ENCODE assay signal across 18 cellular contexts in the genomic region with DNA sequence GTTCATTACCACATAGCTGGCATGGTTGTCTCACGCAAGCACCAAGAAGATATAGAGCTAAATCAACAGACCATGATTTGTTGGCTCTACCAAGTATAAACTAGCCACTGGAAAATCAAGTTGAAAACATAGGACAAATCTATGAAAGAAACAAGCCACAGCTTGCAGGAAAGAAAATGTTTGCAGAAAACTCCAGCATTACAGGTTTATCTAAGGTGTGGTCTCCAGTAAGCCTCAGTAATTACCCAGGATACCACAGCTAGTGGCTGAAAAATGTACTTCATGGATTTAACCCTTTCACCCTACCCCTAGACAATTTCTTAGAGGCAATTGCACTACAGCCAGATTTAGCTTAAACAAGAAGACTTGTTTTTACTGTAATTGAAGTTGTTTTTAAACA.
"Had no signal": no experiment of that assay in that cellular context is flagged by ENCODE, and none has a peak within 500 bp of the region (broad histone marks: within the 10 kb centered on the region; RNA-seq: fewer than 3 reads in every experiment).

No MANE protein-coding gene starts in this region.

- H3K36me3 Mint-ChIP-seq: activated CD8-positive, alpha-beta memory T cell treated with anti-CD3 and anti-CD28 coated beads, Interleukin-2, amount 10 ng/mL, durations not matched to agents 7 days and 5 days; brain; naive thymus-derived CD8-positive, alpha-beta T cell had no signal

- H3K36me3 ChIP-seq: colonic mucosa, neutrophil had no signal

- H3K27me3 Mint-ChIP-seq: activated CD4-positive, alpha-beta memory T cell treated with anti-CD3 and anti-CD28 coated beads, Interleukin-2, amount 10 ng/mL, durations not matched to agents 7 days and 5 days; activated CD8-positive, alpha-beta memory T cell treated with anti-CD3 and anti-CD28 coated beads, Interleukin-2, amount 10 ng/mL, durations not matched to agents 7 days and 5 days; activated T-helper 17 cell treated with anti-CD3 and anti-CD28 coated beads, Interleukin-2, amount 50 U/mL, for 72 hours; brain; central memory CD8-positive, alpha-beta T cell had no signal

- H3K27ac ChIP-seq: colonic mucosa, neutrophil, parathyroid adenoma had no signal

- DNase-seq: activated CD4-positive, alpha-beta memory T cell treated with anti-CD3 and anti-CD28 coated beads, Interleukin-2, amount 10 ng/mL, durations not matched to agents 7 days and 5 days; activated CD4-positive, alpha-beta T cell treated with anti-CD3 and anti-CD28 coated beads for 48 hours; activated CD4-positive, CD25-positive, alpha-beta regulatory T cell; activated CD8-positive, alpha-beta memory T cell treated with anti-CD3 and anti-CD28 coated beads, Interleukin-2, amount 10 ng/mL, durations not matched to agents 7 days and 5 days; activated naive CD4-positive, alpha-beta T cell treated with Interleukin-2 at 50 U/mL for 16 hours; colonic mucosa; endodermal cell; left cardiac atrium; mesendoderm; naive thymus-derived CD8-positive, alpha-beta T cell; stimulated activated CD8-positive, alpha-beta memory T cell treated with anti-CD3 and anti-CD28 coated beads, Interleukin-4, amount 100 ng/mL, for 48 hours; stimulated activated naive CD4-positive, alpha-beta T cell; T-helper 9 cell had no signal

- ATAC-seq: activated CD8-positive, alpha-beta memory T cell treated with anti-CD3 and anti-CD28 coated beads, Interleukin-2, amount 10 ng/mL, durations not matched to agents 7 days and 5 days; activated T-helper 17 cell treated with anti-CD3 and anti-CD28 coated beads, Interleukin-2, amount 50 U/mL, for 72 hours; left cardiac atrium; naive thymus-derived CD8-positive, alpha-beta T cell had no signal

- H3K9me3 Mint-ChIP-seq: activated CD4-positive, alpha-beta memory T cell treated with anti-CD3 and anti-CD28 coated beads, Interleukin-2, amount 10 ng/mL, durations not matched to agents 7 days and 5 days; endodermal cell had no signal

- H3K4me3 ChIP-seq: colonic mucosa had no signal

- H3K79me2 ChIP-seq: parathyroid adenoma had no signal

- H3K4me1 Mint-ChIP-seq: activated CD4-positive, alpha-beta memory T cell treated with anti-CD3 and anti-CD28 coated beads, Interleukin-2, amount 10 ng/mL, durations not matched to agents 7 days and 5 days; activated CD8-positive, alpha-beta memory T cell treated with anti-CD3 and anti-CD28 coated beads, Interleukin-2, amount 10 ng/mL, durations not matched to agents 7 days and 5 days; activated T-helper 17 cell treated with anti-CD3 and anti-CD28 coated beads, Interleukin-2, amount 50 U/mL, for 72 hours; brain; central memory CD8-positive, alpha-beta T cell; endodermal cell; naive thymus-derived CD8-positive, alpha-beta T cell had no signal

- H2AFZ ChIP-seq: parathyroid adenoma had no signal

- H3K27me3 ChIP-seq: colonic mucosa, neutrophil had no signal

- H3K27ac Mint-ChIP-seq: activated CD4-positive, alpha-beta memory T cell treated with anti-CD3 and anti-CD28 coated beads, Interleukin-2, amount 10 ng/mL, durations not matched to agents 7 days and 5 days; activated CD8-positive, alpha-beta memory T cell treated with anti-CD3 and anti-CD28 coated beads, Interleukin-2, amount 10 ng/mL, durations not matched to agents 7 days and 5 days; activated T-helper 17 cell treated with anti-CD3 and anti-CD28 coated beads, Interleukin-2, amount 50 U/mL, for 72 hours; brain; endodermal cell; naive thymus-derived CD8-positive, alpha-beta T cell had no signal

- H3K9me3 ChIP-seq: colonic mucosa, neutrophil had no signal

- H3K4me1 ChIP-seq: colonic mucosa, parathyroid adenoma had no signal

- H3K4me3 Mint-ChIP-seq: activated CD4-positive, alpha-beta memory T cell treated with anti-CD3 and anti-CD28 coated beads, Interleukin-2, amount 10 ng/mL, durations not matched to agents 7 days and 5 days; activated CD8-positive, alpha-beta memory T cell treated with anti-CD3 and anti-CD28 coated beads, Interleukin-2, amount 10 ng/mL, durations not matched to agents 7 days and 5 days; activated T-helper 17 cell treated with anti-CD3 and anti-CD28 coated beads, Interleukin-2, amount 50 U/mL, for 72 hours; brain; central memory CD8-positive, alpha-beta T cell; endodermal cell; naive thymus-derived CD8-positive, alpha-beta T cell had no signal
